ENCODE assay signal across 18 cellular contexts in genomic region chr11:126655807-126656128, GRCh38.
DNase-seq lines count a peak whose midpoint lies in the region; ATAC-seq and TF ChIP-seq lines count a peak whose summit lies in the region.
"Had no signal": no experiment of that assay in that cellular context is flagged by ENCODE, and none has a peak within 500 bp of the region (broad histone marks: within the 10 kb centered on the region; RNA-seq: fewer than 3 reads in every experiment).

No MANE protein-coding gene starts in this region.

- 17 to 27% methylated on average over 2 of the region's 2 CpGs for WGBS in lower leg skin, 2 donors

- no peaks in the 10 kb centered on the region for H3K36me3 Mint-ChIP-seq in GM23338 (ENCODE audit: low read depth)
- H3K36me3 Mint-ChIP-seq: memory B cell; stimulated activated memory B cell treated with anti-CD40 and anti-IgM and Interleukin-4, amounts not matched to agents 10 μg/mL and 1 μg/mL and 100 μg/mL, for 72 hours had no signal

- H2AFZ ChIP-seq in GM23338: peak overlapping the region; percentile 87; the same call in 1 of the 2 replicates

- H3K4me1 ChIP-seq in GM23338 (ENCODE audit: insufficient read depth): peaks cover 21% of the 10 kb centered on the region
- H3K4me1 ChIP-seq in RWPE2 (ENCODE audit: insufficient read depth, poor library complexity, severe bottlenecking): peaks cover 2% of the 10 kb centered on the region
- H3K4me1 ChIP-seq: SJCRH30, upper lobe of right lung had no signal

- intact Hi-C loops in lower leg skin (cut with DNase I; ENCODE audit: low total_unique reads): no loop called here

- H3K27me3 ChIP-seq in GM23338 (ENCODE audit: insufficient read depth) (peaks cover 11% of the 10 kb centered on the region), RWPE2 (ENCODE audit: insufficient read depth, poor library complexity, severe bottlenecking) (no peaks in the 10 kb centered on the region)
- H3K27me3 ChIP-seq: neutrophil, SJCRH30, upper lobe of right lung had no signal

- no peak for TF ChIP-seq CTCF in GM23338 (conservative IDR thresholded peaks at IDR 0.05; ENCODE audit: low read depth in 2 of 2)
- no peak for TF ChIP-seq CTCF in RWPE2 (IDR thresholded peaks at IDR 0.05; ENCODE audit: poor library complexity, severe bottlenecking)
- TF ChIP-seq CTCF in omental fat pad (IDR thresholded peaks at IDR 0.05): no peak
- no peak for TF ChIP-seq CTCF in lower leg skin (IDR thresholded peaks at IDR 0.05)

- H3K9me3 Mint-ChIP-seq in GM23338: no peaks in the 10 kb centered on the region
- H3K9me3 Mint-ChIP-seq: memory B cell; stimulated activated memory B cell treated with anti-CD40 and anti-IgM and Interleukin-4, amounts not matched to agents 10 μg/mL and 1 μg/mL and 100 μg/mL, for 72 hours had no signal

- no peak for TF ChIP-seq POLR2A in lower leg skin (IDR thresholded peaks at IDR 0.05)

- no peak overlapping the region for H3K27ac ChIP-seq in GM23338 (ENCODE audit: low read depth)
- H3K27ac ChIP-seq in RWPE2 (ENCODE audit: poor library complexity, severe bottlenecking): no peak overlapping the region
- H3K27ac ChIP-seq: neutrophil, SJCRH30, skin epidermis, upper lobe of right lung had no signal

- peaks cover 12% of the 10 kb centered on the region for H3K27me3 Mint-ChIP-seq in GM23338 (ENCODE audit: insufficient read depth, low read depth, poor library complexity)

- ATAC-seq in GM23338 (no peak), RWPE2 (ENCODE audit: low read depth) (peak; percentile 87), esophagus mucosa (peak; percentile 82), omental fat pad (ENCODE audit: low FRiP score) (peak; percentile 33)
- ATAC-seq: stimulated activated memory B cell treated with anti-CD40 and anti-IgM and Interleukin-4, amounts not matched to agents 10 μg/mL and 1 μg/mL and 100 μg/mL, for 72 hours; upper lobe of right lung had no signal

- H3K9me2 ChIP-seq in GM23338 (ENCODE audit: insufficient read depth): no peaks in the 10 kb centered on the region; the same call in 1 of the 2 replicates

- H3F3A ChIP-seq in GM23338 (replicated peaks; ENCODE audit: low read depth): no peaks in the 10 kb centered on the region

- H3K79me2 ChIP-seq in GM23338 (replicated peaks; ENCODE audit: insufficient read depth): no peaks in the 10 kb centered on the region

- no peak for DNase-seq in GM23338 (ENCODE audit: low spot score)
- DNase-seq in RWPE2 (ENCODE audit: low spot score): no peak
- no peak for DNase-seq in omental fat pad (ENCODE audit: low spot score)
- DNase-seq in NCI-H187 (lab: John Stamatoyannopoulos, UW): no peak
- DNase-seq in lower leg skin (ENCODE audit: low spot score in 2 of 2): no peak
- no peak for DNase-seq in hepatic stellate cell (ENCODE audit: low spot score)
- no peak for DNase-seq in DMS79 treated with DMSO at 0.1 percent for 48 hours (lab: John Stamatoyannopoulos, UW)
- DNase-seq: activated CD4-positive, alpha-beta T cell treated with anti-CD3 and anti-CD28 coated beads, Interleukin-2, amount 50 U/mL, for 4 hours; DMS 273 treated with DMSO at 0.1 percent for 48 hours; NCI-H2107; SJCRH30; upper lobe of right lung had no signal

- H3K4me3 ChIP-seq in GM23338: no peak overlapping the region
- no peak overlapping the region for H3K4me3 ChIP-seq in RWPE2 (ENCODE audit: severe bottlenecking)
- no peak overlapping the region for H3K4me3 ChIP-seq in lower leg skin (ENCODE audit: low read depth, poor library complexity, severe bottlenecking)
- H3K4me3 ChIP-seq: SJCRH30, skin epidermis, upper lobe of right lung had no signal

- peaks cover 27% of the 10 kb centered on the region for H3K4me1 Mint-ChIP-seq in GM23338
- H3K4me1 Mint-ChIP-seq: B cell; memory B cell; stimulated activated memory B cell treated with anti-CD40 and anti-IgM and Interleukin-4, amounts not matched to agents 10 μg/mL and 1 μg/mL and 100 μg/mL, for 72 hours had no signal

- no peak overlapping the region for H3K27ac Mint-ChIP-seq in GM23338
- H3K27ac Mint-ChIP-seq: B cell; memory B cell; stimulated activated memory B cell treated with anti-CD40 and anti-IgM and Interleukin-4, amounts not matched to agents 10 μg/mL and 1 μg/mL and 100 μg/mL, for 72 hours had no signal

- no peak overlapping the region for H3K4me2 ChIP-seq in GM23338

- H3K36me3 ChIP-seq in GM23338 (ENCODE audit: insufficient read depth): no peaks in the 10 kb centered on the region
- no peaks in the 10 kb centered on the region for H3K36me3 ChIP-seq in RWPE2 (ENCODE audit: low read depth)
- H3K36me3 ChIP-seq: neutrophil, SJCRH30, upper lobe of right lung had no signal

- no peaks in the 10 kb centered on the region for H3K9me3 ChIP-seq in RWPE2 (ENCODE audit: severe bottlenecking)
- H3K9me3 ChIP-seq: neutrophil, SJCRH30, upper lobe of right lung had no signal

- H4K20me1 ChIP-seq in GM23338 (replicated peaks; ENCODE audit: insufficient read depth): no peaks in the 10 kb centered on the region

- H3K4me3 Mint-ChIP-seq in GM23338: no peak overlapping the region
- H3K4me3 Mint-ChIP-seq: B cell; memory B cell; stimulated activated memory B cell treated with anti-CD40 and anti-IgM and Interleukin-4, amounts not matched to agents 10 μg/mL and 1 μg/mL and 100 μg/mL, for 72 hours had no signal

TF ChIP-seq in GM23338, 12 proteins besides CTCF, POLR2A, EP300 and RAD21:
- no peak for TF ChIP-seq NANOG (IDR thresholded peaks at IDR 0.05; ENCODE audit: borderline replicate concordance)
